9 cellular contexts compared by ENCODE assay signal in genomic region chr16:88649924-88650748, GRCh38. TPM values are rescaled to one million over a fixed set of nuclear protein-coding genes. Genes with fewer than 3 reads are reported as not detected.
DNase-seq lines count a peak whose midpoint lies in the region; ATAC-seq and TF ChIP-seq lines count a peak whose summit lies in the region.
"Had no signal": no experiment of that assay in that cellular context is flagged by ENCODE, and none has a peak within 500 bp of the region (broad histone marks: within the 10 kb centered on the region; RNA-seq: fewer than 3 reads in every experiment).

No MANE protein-coding gene starts in this region.

- H3K4me1 ChIP-seq in mucosa of descending colon (ENCODE audit: low read depth): peaks cover 12% of the 10 kb centered on the region
- H3K4me1 ChIP-seq in urinary bladder (ENCODE audit: insufficient read depth): no peaks in the 10 kb centered on the region

- H3K27ac ChIP-seq in dorsolateral prefrontal cortex (peak overlapping the region in 42 of 59 donors; percentile 6 to 84 (median 56)), urinary bladder (ENCODE audit: low read depth) (no peak overlapping the region)

- intact Hi-C loops in dorsolateral prefrontal cortex (cut with DNase I) (no loop called here), mucosa of descending colon (cut with DNase I, micrococcal nuclease) (no loop called here)

- H3K27me3 ChIP-seq in dorsolateral prefrontal cortex: no peaks in the 10 kb centered on the region

- TF ChIP-seq CTCF in dorsolateral prefrontal cortex (IDR thresholded peaks at IDR 0.05 in 54 of 56, conservative IDR thresholded peaks at IDR 0.05 in 2 of 56; ENCODE audit: low read depth in 1 of 56, partially characterized antibody in 56 of 56) (no peak), mucosa of descending colon (IDR thresholded peaks at IDR 0.05) (no peak)

- H3K36me3 ChIP-seq in mucosa of descending colon (ENCODE audit: low read depth) (no peaks in the 10 kb centered on the region), urinary bladder (ENCODE audit: insufficient read depth) (no peaks in the 10 kb centered on the region)

- peak; percentile 15 for ATAC-seq in HG02943 (IDR thresholded peaks at IDR 0.05; ENCODE audit: low read depth, unreplicated experiment)
- peak; percentile 52 for ATAC-seq in mucosa of descending colon

- WGBS in urinary bladder: 19% methylated on average over 37 of the region's 37 CpGs

- H3K4me3 ChIP-seq in dorsolateral prefrontal cortex: peak overlapping the region; percentile 14 to 66 (median 50)
- H3K4me3 ChIP-seq in mucosa of descending colon: peak overlapping the region; percentile 45
- H3K4me3 ChIP-seq in urinary bladder (ENCODE audit: low read depth, low read length): peak overlapping the region; percentile 69

- DNase-seq in SIG-M5 treated with dmso at 0.1 percent for 504 hours (lab: John Stamatoyannopoulos, UW; ENCODE audit: unreplicated experiment) (peak; percentile 63), SIG-M5 (lab: John Stamatoyannopoulos, UW) (no peak), RKO (ENCODE audit: low spot score) (peak; percentile 37), dorsolateral prefrontal cortex (no peak), mucosa of descending colon (peak; percentile 63 to 86 (median 77)), NCI-H526 treated with DMSO at 0.1 percent for 48 hours (lab: John Stamatoyannopoulos, UW) (no peak)

- no peaks in the 10 kb centered on the region for H3K9me3 ChIP-seq in mucosa of descending colon

RNA-seq across cellular contexts. Expression of gene CYBA, which starts 0.7 kb away (rescaled TPM):
- 10 to 100 TPM in 119 of 120 experiments, 1 to 10 TPM in 1; 8.7 to 94.0 (median 30.1) TPM for total RNA-seq in dorsolateral prefrontal cortex
- 100 to 1,000 TPM; 150 to 316 (median 184) TPM for total RNA-seq in mucosa of descending colon
- 90.4 TPM for total RNA-seq in urinary bladder
- polyA plus RNA-seq in urinary bladder: 145 TPM

RNA-seq across cellular contexts. Expression of gene IL17C, which starts 11.8 kb away (rescaled TPM):
- total RNA-seq in dorsolateral prefrontal cortex (under 1 TPM in 2 of 120 experiments, not detected in 118; 0.47 to 0.80 TPM), mucosa of descending colon (not detected), urinary bladder (not detected)
- 0.13 TPM for polyA plus RNA-seq in urinary bladder
- total RNA-seq: Daoy had no signal

RNA-seq across cellular contexts. Expression of gene MVD, which starts 12.8 kb away (rescaled TPM):
- total RNA-seq in dorsolateral prefrontal cortex: 100 to 1,000 TPM in 5 of 120 experiments, 10 to 100 TPM in 115; 44.3 to 110 (median 70.6) TPM
- total RNA-seq in mucosa of descending colon: 10 to 100 TPM; 42.7 to 89.5 (median 72.5) TPM
- total RNA-seq in urinary bladder: 14.8 TPM
- polyA plus RNA-seq in urinary bladder: 35.7 TPM

RNA-seq across cellular contexts. Expression of gene SNAI3, which starts 36.2 kb away (rescaled TPM):
- total RNA-seq in dorsolateral prefrontal cortex: 1 to 10 TPM in 49 of 120 experiments, under 1 TPM in 62, not detected in 9; 0.26 to 2.6 (median 0.90) TPM
- total RNA-seq in mucosa of descending colon: under 1 TPM; 0.28 to 0.82 (median 0.55) TPM
- not detected for total RNA-seq in urinary bladder
- 0.82 TPM for polyA plus RNA-seq in urinary bladder
- total RNA-seq: Daoy had no signal

RNA-seq across cellular contexts. Expression of gene RNF166, which starts 56.1 kb away (rescaled TPM):
- total RNA-seq in dorsolateral prefrontal cortex: 10 to 100 TPM; 15.1 to 52.4 (median 24.8) TPM
- total RNA-seq in mucosa of descending colon: 10 to 100 TPM in 2 of 3 donors, 1 to 10 TPM in 1; 9.5 to 22.8 (median 15.1) TPM
- 10.0 TPM for total RNA-seq in urinary bladder
- 19.6 TPM for polyA plus RNA-seq in urinary bladder

Comparison
In these comparisons a context has a peak if more than half of its experiments do, and no peak if none do; other contexts are left out.
1. DNase-seq: peak in SIG-M5 treated with dmso at 0.1 percent for 504 hours (single experiment), RKO (single experiment) and mucosa of descending colon (3 of 3); none in SIG-M5 (single experiment), dorsolateral prefrontal cortex (0 of 10) and NCI-H526 treated with DMSO at 0.1 percent for 48 hours (single experiment).
2. Peak in every context shown above with its lines, with median percentiles within 50 percentile points of each other: H3K4me3 ChIP-seq.